In the genomic region with DNA sequence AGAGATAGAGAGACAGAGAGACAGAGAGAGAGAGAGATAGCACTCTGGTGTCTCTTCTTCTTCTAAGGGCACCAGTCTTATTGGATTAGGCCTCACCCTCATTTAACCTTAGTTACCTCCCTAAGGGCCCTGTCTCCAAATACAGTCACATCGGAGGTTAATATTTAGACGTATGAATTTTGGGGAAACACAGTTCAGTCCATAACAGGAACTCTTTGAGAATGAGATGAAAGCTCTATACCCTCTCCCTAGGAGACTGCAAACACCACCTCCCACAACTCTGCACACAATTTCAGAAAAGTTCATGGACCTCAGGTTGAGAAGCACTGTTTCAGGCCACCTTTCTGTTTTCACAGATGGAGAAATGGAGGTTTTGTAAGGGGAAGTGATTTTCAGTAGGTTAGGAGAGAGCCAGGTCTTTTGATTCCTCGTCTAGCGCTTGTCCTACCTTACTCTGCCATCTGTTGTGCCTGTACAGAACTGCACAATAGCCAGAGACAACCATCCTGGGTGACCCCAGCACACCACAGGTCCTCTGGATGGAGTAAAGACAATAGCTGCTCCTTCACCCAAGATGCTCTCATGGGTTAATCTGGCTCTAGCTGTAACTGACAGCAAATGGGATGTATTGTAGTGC, we compare ENCODE assay signal across 9 cellular contexts. TPM values are rescaled to one million over a fixed set of nuclear protein-coding genes. Genes with fewer than 3 reads are reported as not detected.
A peak's percentile ranks its signal among the peaks of the same experiment; 100 is the strongest.
DNase-seq lines count a peak whose midpoint lies in the region; ATAC-seq, FAIRE-seq and TF ChIP-seq lines count a peak whose summit lies in the region.
"Had no signal": no experiment of that assay in that cellular context is flagged by ENCODE, and none has a peak within 500 bp of the region (broad histone marks: within the 10 kb centered on the region; RNA-seq: fewer than 3 reads in every experiment).

No MANE protein-coding gene starts in this region.

- FAIRE-seq in GM19239 (lab: Jason Lieb, UNC), result peak; percentile 98

- 72 to 78% methylated on average over 4 of the region's 4 CpGs for WGBS in tibial nerve, 2 donors

- H3K27me3 Mint-ChIP-seq in activated naive CD8-positive, alpha-beta T cell treated with anti-CD3 and anti-CD28 coated beads, Interleukin-2, amount 10 ng/mL, durations not matched to agents 7 days and 5 days, result no peaks in the 10 kb centered on the region
- H3K27me3 Mint-ChIP-seq in stimulated activated naive CD8-positive, alpha-beta T cell treated with anti-CD3 and anti-CD28 coated beads, Interleukin-15, Interleukin-2, amounts not matched to agents 100 ng/mL and 50 ng/mL, for 24 hours, result no peaks in the 10 kb centered on the region

- H3K36me3 Mint-ChIP-seq in activated naive CD8-positive, alpha-beta T cell treated with anti-CD3 and anti-CD28 coated beads, Interleukin-2, amount 10 ng/mL, durations not matched to agents 7 days and 5 days, result no peaks in the 10 kb centered on the region
- H3K36me3 Mint-ChIP-seq in stimulated activated naive CD8-positive, alpha-beta T cell treated with anti-CD3 and anti-CD28 coated beads, Interleukin-15, Interleukin-2, amounts not matched to agents 100 ng/mL and 50 ng/mL, for 24 hours (ENCODE audit: low read depth), result no peaks in the 10 kb centered on the region

- no peaks in the 10 kb centered on the region for H3K36me3 ChIP-seq in tibial nerve
- no peaks in the 10 kb centered on the region for H3K36me3 ChIP-seq in effector memory CD4-positive, alpha-beta T cell (ENCODE audit: control insufficient read depth, insufficient read depth, low read length)

- H3K27ac ChIP-seq in tibial nerve, result no peak overlapping the region
- no peak overlapping the region for H3K27ac ChIP-seq in effector memory CD4-positive, alpha-beta T cell (ENCODE audit: insufficient read depth, low read length, poor library complexity, severe bottlenecking)

- H3K27me3 ChIP-seq in tibial nerve, result no peaks in the 10 kb centered on the region
- H3K27me3 ChIP-seq in effector memory CD4-positive, alpha-beta T cell (replicated peaks; ENCODE audit: control insufficient read depth, insufficient read depth, low read length, poor library complexity, severe bottlenecking), result no peaks in the 10 kb centered on the region

- POLR2A ChIA-PET in activated naive CD8-positive, alpha-beta T cell treated with anti-CD3 and anti-CD28 coated beads, Interleukin-2, amount 10 ng/mL, durations not matched to agents 7 days and 5 days (lab: Charles Lee), result interaction anchor here (1.0 to 1.4 kb wide), 2 partner anchors 29 to 118 kb away, joined by 3 to 4 read pairs; a partner anchor contains a TSS

- ATAC-seq in HG03460 (IDR thresholded peaks at IDR 0.05; ENCODE audit: unreplicated experiment), result peak; percentile 88
- ATAC-seq in activated naive CD8-positive, alpha-beta T cell treated with anti-CD3 and anti-CD28 coated beads, Interleukin-2, amount 10 ng/mL, durations not matched to agents 7 days and 5 days (ENCODE audit: low read depth), result peak; percentile 95

- DNase-seq in GDM1 (lab: John Stamatoyannopoulos, UW), result peak; percentile 10
- DNase-seq in GM19239 (ENCODE audit: insufficient read length, low spot score), result no peak
- DNase-seq in activated naive CD8-positive, alpha-beta T cell treated with anti-CD3 and anti-CD28 coated beads, Interleukin-2, amount 10 ng/mL, durations not matched to agents 7 days and 5 days, result no peak
- DNase-seq in tibial nerve (ENCODE audit: low spot score in 2 of 2), result no peak
- no peak for DNase-seq in effector memory CD4-positive, alpha-beta T cell
- DNase-seq in HuH-7.5 (ENCODE audit: low spot score), result no peak

- H3K9me3 Mint-ChIP-seq in activated naive CD8-positive, alpha-beta T cell treated with anti-CD3 and anti-CD28 coated beads, Interleukin-2, amount 10 ng/mL, durations not matched to agents 7 days and 5 days, result no peaks in the 10 kb centered on the region
- no peaks in the 10 kb centered on the region for H3K9me3 Mint-ChIP-seq in stimulated activated naive CD8-positive, alpha-beta T cell treated with anti-CD3 and anti-CD28 coated beads, Interleukin-15, Interleukin-2, amounts not matched to agents 100 ng/mL and 50 ng/mL, for 24 hours

- TF ChIP-seq CTCF in tibial nerve (IDR thresholded peaks at IDR 0.05), result no peak

- TF ChIP-seq POLR2A in tibial nerve (IDR thresholded peaks at IDR 0.05), result no peak

- H3K9me3 ChIP-seq in tibial nerve, result no peaks in the 10 kb centered on the region
- no peaks in the 10 kb centered on the region for H3K9me3 ChIP-seq in effector memory CD4-positive, alpha-beta T cell (ENCODE audit: control insufficient read depth, low read length)

- H3K4me3 ChIP-seq in tibial nerve, result no peak overlapping the region
- H3K4me3 ChIP-seq in effector memory CD4-positive, alpha-beta T cell (ENCODE audit: insufficient read depth, low read depth, low read length, poor library complexity, severe bottlenecking), result no peak overlapping the region

- TF ChIP-seq EP300 in tibial nerve (IDR thresholded peaks at IDR 0.05), result no peak

- peak overlapping the region; percentile 56 for H3K27ac Mint-ChIP-seq in activated naive CD8-positive, alpha-beta T cell treated with anti-CD3 and anti-CD28 coated beads, Interleukin-2, amount 10 ng/mL, durations not matched to agents 7 days and 5 days
- peak overlapping the region; percentile 61 for H3K27ac Mint-ChIP-seq in stimulated activated naive CD8-positive, alpha-beta T cell treated with anti-CD3 and anti-CD28 coated beads, Interleukin-15, Interleukin-2, amounts not matched to agents 100 ng/mL and 50 ng/mL, for 24 hours
- H3K27ac Mint-ChIP-seq: nephron had no signal

- no peaks in the 10 kb centered on the region for H3K4me1 ChIP-seq in tibial nerve
- H3K4me1 ChIP-seq in effector memory CD4-positive, alpha-beta T cell (ENCODE audit: control insufficient read depth, insufficient read depth, low read length, poor library complexity, severe bottlenecking), result no peaks in the 10 kb centered on the region

- peaks cover 26% of the 10 kb centered on the region for H3K4me1 Mint-ChIP-seq in activated naive CD8-positive, alpha-beta T cell treated with anti-CD3 and anti-CD28 coated beads, Interleukin-2, amount 10 ng/mL, durations not matched to agents 7 days and 5 days
- H3K4me1 Mint-ChIP-seq in stimulated activated naive CD8-positive, alpha-beta T cell treated with anti-CD3 and anti-CD28 coated beads, Interleukin-15, Interleukin-2, amounts not matched to agents 100 ng/mL and 50 ng/mL, for 24 hours (ENCODE audit: low read depth), result peaks cover 19% of the 10 kb centered on the region
- H3K4me1 Mint-ChIP-seq: nephron had no signal

- H3K4me3 Mint-ChIP-seq in activated naive CD8-positive, alpha-beta T cell treated with anti-CD3 and anti-CD28 coated beads, Interleukin-2, amount 10 ng/mL, durations not matched to agents 7 days and 5 days, result no peak overlapping the region
- no peak overlapping the region for H3K4me3 Mint-ChIP-seq in stimulated activated naive CD8-positive, alpha-beta T cell treated with anti-CD3 and anti-CD28 coated beads, Interleukin-15, Interleukin-2, amounts not matched to agents 100 ng/mL and 50 ng/mL, for 24 hours
- H3K4me3 Mint-ChIP-seq: nephron had no signal

RNA-seq across cellular contexts. Expression of a gene that starts 32.1 kb away (rescaled TPM):
- total RNA-seq in activated naive CD8-positive, alpha-beta T cell treated with anti-CD3 and anti-CD28 coated beads, Interleukin-2, amount 10 ng/mL, durations not matched to agents 7 days and 5 days, result 100 to 1,000 TPM; 105 to 107 TPM
- not detected for total RNA-seq in tibial nerve

Comparison
In these comparisons a context has a peak if more than half of its experiments do, and no peak if none do; other contexts are left out.
1. RNA of a gene that starts 32.1 kb away (total RNA-seq): 105 to 107 TPM in activated naive CD8-positive, alpha-beta T cell treated with anti-CD3 and anti-CD28 coated beads, Interleukin-2, amount 10 ng/mL, durations not matched to agents 7 days and 5 days; not detected in tibial nerve; every median in the first group is over 100 times any median in the second.